Comparison of ENCODE assay signal across 9 cellular contexts in genomic region chr3:139113231-139113749, GRCh38.
DNase-seq lines count a peak whose midpoint lies in the region; ATAC-seq and TF ChIP-seq lines count a peak whose summit lies in the region.
"Had no signal": no experiment of that assay in that cellular context is flagged by ENCODE, and none has a peak within 500 bp of the region (broad histone marks: within the 10 kb centered on the region; RNA-seq: fewer than 3 reads in every experiment).

No MANE protein-coding gene starts in this region.

- no peak for TF ChIP-seq CTCF in coronary artery (IDR thresholded peaks at IDR 0.05)
- no peak for TF ChIP-seq CTCF in left ventricle myocardium inferior (IDR thresholded peaks at IDR 0.05; ENCODE audit: borderline replicate concordance)

- H3K9me3 ChIP-seq in MG63 = no peaks in the 10 kb centered on the region
- no peaks in the 10 kb centered on the region for H3K9me3 ChIP-seq in left ventricle myocardium inferior (replicated peaks)

- no peaks in the 10 kb centered on the region for H3K36me3 ChIP-seq in MG63
- no peaks in the 10 kb centered on the region for H3K36me3 ChIP-seq in left ventricle myocardium inferior

- intact Hi-C loops in sciatic nerve (cut with DNase I) (no loop called here), left ventricle myocardium inferior (cut with micrococcal nuclease) (loop anchor here (5.0 kb wide), 1 partner anchor 214 kb away; no protein-coding TSS in a partner anchor)

- H3K27ac ChIP-seq in coronary artery (no peak overlapping the region), left ventricle myocardium inferior (replicated peaks) (no peak overlapping the region)
- H3K27ac ChIP-seq: hepatocyte had no signal

- peak; percentile 11 for DNase-seq in activated CD4-positive, alpha-beta T cell treated with anti-CD3 and anti-CD28 coated beads for 48 hours
- DNase-seq in activated CD4-positive, alpha-beta T cell treated with anti-CD3 and anti-CD28 coated beads for 4 hours = no peak
- DNase-seq in MG63 (peak; percentile 9), coronary artery (ENCODE audit: low spot score) (peak; percentile 50), sciatic nerve (ENCODE audit: low spot score) (no peak), left ventricle myocardium inferior (no peak), NCI-H1048 (lab: John Stamatoyannopoulos, UW) (no peak)

- H3K4me3 ChIP-seq in MG63 (no peak overlapping the region), coronary artery (no peak overlapping the region), left ventricle myocardium inferior (no peak overlapping the region)
- H3K4me3 ChIP-seq: hepatocyte had no signal

- H3K27me3 ChIP-seq in MG63 (no peaks in the 10 kb centered on the region), left ventricle myocardium inferior (ENCODE audit: low read depth) (peaks cover 14% of the 10 kb centered on the region)

- ATAC-seq in sciatic nerve = peak; percentile 19
- ATAC-seq in HG02588 (IDR thresholded peaks at IDR 0.05; ENCODE audit: unreplicated experiment) = no peak

- H3K4me1 ChIP-seq in left ventricle myocardium inferior = peaks cover 3% of the 10 kb centered on the region

Comparison
In these comparisons a context has a peak if more than half of its experiments do, and no peak if none do; other contexts are left out.
1. DNase-seq: peak in activated CD4-positive, alpha-beta T cell treated with anti-CD3 and anti-CD28 coated beads for 48 hours (single experiment), MG63 (single experiment) and coronary artery (single experiment); none in activated CD4-positive, alpha-beta T cell treated with anti-CD3 and anti-CD28 coated beads for 4 hours (0 of 2), sciatic nerve (single experiment), left ventricle myocardium inferior (single experiment) and NCI-H1048 (single experiment).